ENCODE assay signal across 8 cellular contexts in genomic region chr5:69334793-69335268, GRCh38. TPM values are rescaled to one million over a fixed set of nuclear protein-coding genes. Genes with fewer than 3 reads are reported as not detected.
DNase-seq lines count a peak whose midpoint lies in the region; ATAC-seq, FAIRE-seq and TF ChIP-seq lines count a peak whose summit lies in the region.

No MANE protein-coding gene starts in this region.

- H4K91ac ChIP-seq in H1 (replicated peaks; ENCODE audit: insufficient read length, low read length) = no peak overlapping the region

- DNase-seq in A172 (ENCODE audit: low spot score) = peak; percentile 80
- peak; percentile 65 to 85 for DNase-seq in NOMO-1 (lab: John Stamatoyannopoulos, UW; ENCODE audit: unreplicated experiment in 2 of 2)
- peak; percentile 37 to 47 (median 45) for DNase-seq in activated CD8-positive, alpha-beta memory T cell treated with anti-CD3 and anti-CD28 coated beads for 48 hours (ENCODE audit: low read depth in 2 of 3, low spot score in 2 of 3)
- DNase-seq in H1 (ENCODE audit: low read depth in 1 of 2, low spot score in 2 of 2) = peak; percentile 67 to 91
- DNase-seq in mesothelial cell of epicardium (ENCODE audit: low spot score in 2 of 2, unreplicated experiment in 2 of 2) = peak; percentile 64 to 83
- DNase-seq in stimulated activated CD8-positive, alpha-beta memory T cell treated with anti-CD3 and anti-CD28 coated beads, Interleukin-15, amount 100 ng/mL, for 4 hours (ENCODE audit: low read depth in 2 of 2) = peak; percentile 22 to 26

- H2BK120ac ChIP-seq in H1 (replicated peaks; ENCODE audit: low read depth, low read length) = no peak overlapping the region

- no peak overlapping the region for H2BK20ac ChIP-seq in H1 (ENCODE audit: low read length)

- H2BK5ac ChIP-seq in H1 (ENCODE audit: low read depth, low read length) = no peak overlapping the region

- H2AFZ ChIP-seq in H1 (ENCODE audit: low read length) = no peak overlapping the region

- peaks cover 9% of the 10 kb centered on the region for H3K4me1 Mint-ChIP-seq in mesothelial cell of epicardium

- WGBS in H1 (ENCODE audit: extremely low coverage in 1 of 2, insufficient coverage in 1 of 2, insufficient read length in 1 of 2, insufficient replicate concordance in 2 of 2, low coverage in 1 of 2, low lambda C conversion rate in 2 of 2, missing lambda C conversion rate in 1 of 2), 2 experiments = 23% methylated on average over 17 of the region's 18 CpGs; no CpG with 5 or more reads in 1 of the 2 experiments

- no peaks in the 10 kb centered on the region for H3K36me3 Mint-ChIP-seq in mesothelial cell of epicardium

- H3K56ac ChIP-seq in H1 (replicated peaks; ENCODE audit: insufficient read length, low read depth, low read length) = no peak overlapping the region

- no peak overlapping the region for H4K5ac ChIP-seq in H1 (ENCODE audit: insufficient read length, low read depth, low read length)

- H2AK5ac ChIP-seq in H1 (ENCODE audit: low read depth, low read length) = no peak overlapping the region

- no peak overlapping the region for H3K27ac Mint-ChIP-seq in mesothelial cell of epicardium

- no peak overlapping the region for H2BK15ac ChIP-seq in H1 (ENCODE audit: low read length)

- no peaks in the 10 kb centered on the region for H3K23me2 ChIP-seq in H1 (ENCODE audit: low read depth, low read length)

- no peak for TF ChIP-seq POLR2A in H1 (IDR thresholded peaks at IDR 0.05; ENCODE audit: control extremely low read depth in 1 of 2, low read depth in 2 of 2, low read length in 2 of 2)

- POLR2A ChIA-PET in H1 (lab: Charles Lee; ENCODE audit: partially characterized antibody) = interaction anchor here (0.7 to 0.9 kb wide), 4 partner anchors 46 to 170 kb away, joined by 3 to 7 read pairs (median 4); no protein-coding TSS in a partner anchor

- H3K14ac ChIP-seq in H1 (ENCODE audit: insufficient read length) = no peak overlapping the region

- H3K27ac ChIP-seq in H1 (ENCODE audit: low read depth, low read length) = no peak overlapping the region

- no peaks in the 10 kb centered on the region for H3K79me2 ChIP-seq in H1 (ENCODE audit: control insufficient read depth in 1 of 2, insufficient read depth in 2 of 2, low read length in 2 of 2)

- no peak for TF ChIP-seq EP300 in H1 (IDR thresholded peaks at IDR 0.05; ENCODE audit: borderline replicate concordance in 1 of 2, low read depth in 2 of 2, low read length in 2 of 2)

- no peaks in the 10 kb centered on the region for H3K36me3 ChIP-seq in H1 (ENCODE audit: control insufficient read depth in 2 of 4, insufficient read depth in 4 of 4, low read length in 3 of 4)

- H4K8ac ChIP-seq in H1 (ENCODE audit: extremely low read depth, insufficient read depth, low read length) = no peak overlapping the region

- no peak for FAIRE-seq in H1 (lab: Jason Lieb, UNC)

- TF ChIP-seq RAD21 in H1 (IDR thresholded peaks at IDR 0.05 in 1 of 2, conservative IDR thresholded peaks at IDR 0.05 in 1 of 2; ENCODE audit: low read depth in 2 of 2, low read length in 2 of 2) = peak; percentile 77

- no peaks in the 10 kb centered on the region for H3K27me3 Mint-ChIP-seq in mesothelial cell of epicardium (ENCODE audit: low read depth)

- no peak overlapping the region for H3K23ac ChIP-seq in H1 (ENCODE audit: insufficient read length)

- peaks cover 0 to 2% (median 0%) of the 10 kb centered on the region in 4 experiments; a peak in 3 of 7 replicates for H3K4me1 ChIP-seq in H1 (replicated peaks in 1 of 4; ENCODE audit: control insufficient read depth in 3 of 4, insufficient read depth in 4 of 4, low read length in 3 of 4)

- H3K18ac ChIP-seq in H1 (ENCODE audit: extremely low read depth, low read length) = no peak overlapping the region

- peak overlapping the region in 1 of 2 experiments; percentile 36; a peak in 1 of 4 replicates for H3K4me2 ChIP-seq in H1 (ENCODE audit: insufficient read depth in 1 of 2, low read depth in 2 of 2, low read length in 2 of 2)

- H3K27me3 ChIP-seq in H1 (replicated peaks in 1 of 4; ENCODE audit: control insufficient read depth in 3 of 4, extremely low read depth in 1 of 4, insufficient read depth in 3 of 4, low read length in 3 of 4) = no peaks in the 10 kb centered on the region

- no peak overlapping the region for H3K4me3 ChIP-seq in H1 (ENCODE audit: extremely low read depth in 1 of 4, insufficient read depth in 2 of 4, low read depth in 3 of 4, low read length in 4 of 4)

- H4K20me1 ChIP-seq in H1 (replicated peaks in 1 of 2; ENCODE audit: control insufficient read depth in 1 of 2, insufficient read depth in 2 of 2, low read length in 2 of 2) = no peaks in the 10 kb centered on the region

- H3K9me3 Mint-ChIP-seq in mesothelial cell of epicardium = no peaks in the 10 kb centered on the region

- no peaks in the 10 kb centered on the region for H3K9me3 ChIP-seq in H1 (ENCODE audit: insufficient read depth in 2 of 2, low read depth in 1 of 2, low read length in 1 of 2)

- no peak overlapping the region for H3K9ac ChIP-seq in H1 (replicated peaks in 1 of 4; ENCODE audit: extremely low read depth in 1 of 4, low read depth in 3 of 4, low read length in 3 of 4)

- no peak overlapping the region for H2BK12ac ChIP-seq in H1 (ENCODE audit: low read depth, low read length)

- CTCF ChIA-PET in H1 (lab: Charles Lee; ENCODE audit: partially characterized antibody) = interaction anchor here (0.6 to 3.0 kb wide), 32 partner anchors 9 to 1987 kb away, joined by 3 to 28 read pairs (median 4); partner anchors contain the start of gene SLC30A5

- H3K4me3 Mint-ChIP-seq in mesothelial cell of epicardium = peak overlapping the region; percentile 34

- TF ChIP-seq CTCF in H1 (IDR thresholded peaks at IDR 0.05; ENCODE audit: control extremely low read depth in 1 of 3, insufficient read depth in 1 of 3, low read depth in 1 of 3, low read length in 3 of 3) (peak; percentile 83 to 87 (median 85)), mesothelial cell of epicardium (IDR thresholded peaks at IDR 0.05; ENCODE audit: unreplicated experiment) (peak; percentile 33)

- no peaks in the 10 kb centered on the region for H3K79me1 ChIP-seq in H1 (ENCODE audit: low read depth, low read length)

- no peak overlapping the region for H3K4ac ChIP-seq in H1 (replicated peaks; ENCODE audit: insufficient read length, low read depth, low read length)

- ATAC-seq in GM18519 (IDR thresholded peaks at IDR 0.05; ENCODE audit: low FRiP score, unreplicated experiment) = peak; percentile 43
- ATAC-seq in HG03457 (IDR thresholded peaks at IDR 0.05; ENCODE audit: unreplicated experiment) = peak; percentile 48

TF ChIP-seq in H1, 55 proteins besides CTCF, POLR2A, EP300 and RAD21 (continues in another document):
- 0 out of 4 replicates have a peak, but pooled peaks of 1 of the 2 experiments have one; percentile 62 for TF ChIP-seq HDAC2 (IDR thresholded peaks at IDR 0.05; ENCODE audit: borderline replicate concordance in 1 of 2, low read depth in 2 of 2, low read length in 2 of 2)

RNA-seq across cellular contexts. Expression of gene CCDC125, which starts 2.2 kb away (rescaled TPM):
- total RNA-seq in A172 (2014; rRNA removed; shearing (Covaris generic)) = 3.5 and 6.6 TPM in 2 replicates
- total RNA-seq in H1 (2021; fragmentation: NEBNext Ultra II Directional; extraction: Animal tissue kit (Norgen Biotek cat#: 25700)) = not detected in 2 replicates
- 0.30 and 0.70 TPM in 2 replicates for polyA plus RNA-seq in H1 (2011; rRNA removed)
- 0.75 TPM for polyA plus RNA-seq in H1 (2011; cell fraction: cytosol; rRNA removed)
- polyA plus RNA-seq in H1 (2011; cell fraction: nucleus; rRNA removed) = 0.97 TPM
- 1.0 to 2.2 TPM (median 1.5 TPM) in 4 replicates for polyA plus RNA-seq in H1 (2012, experiment 1 of 2)
- 0.31 TPM for polyA plus RNA-seq in H1 (2012, experiment 2 of 2)
- 1.6 TPM for polyA plus RNA-seq in H1 (2013, experiment 1 of 2)
- 1.1 TPM for polyA plus RNA-seq in H1 (2013, experiment 2 of 2)
- 2.0 and 2.7 TPM in 2 replicates for polyA minus RNA-seq in H1 (2011; rRNA and poly(A)+ RNA removed)
- polyA minus RNA-seq in H1 (2011; cell fraction: cytosol; rRNA and poly(A)+ RNA removed) = 1.2 TPM
- 2.3 TPM for polyA minus RNA-seq in H1 (2011; cell fraction: nucleus; rRNA and poly(A)+ RNA removed)
- total RNA-seq in mesothelial cell of epicardium = 9.0 to 9.7 TPM (median 9.1 TPM) in 3 replicates

RNA-seq across cellular contexts. Expression of gene AK6, which starts 34.5 kb away (rescaled TPM):
- total RNA-seq in A172 (2014; rRNA removed; shearing (Covaris generic)) = 55.5 and 79.6 TPM in 2 replicates
- total RNA-seq in H1 (2021; fragmentation: NEBNext Ultra II Directional; extraction: Animal tissue kit (Norgen Biotek cat#: 25700)) = 44.2 and 51.2 TPM in 2 replicates
- 10.2 and 22.5 TPM in 2 replicates for polyA plus RNA-seq in H1 (2011; rRNA removed)
- 34.8 TPM for polyA plus RNA-seq in H1 (2011; cell fraction: cytosol; rRNA removed)
- 5.8 TPM for polyA plus RNA-seq in H1 (2011; cell fraction: nucleus; rRNA removed)
- polyA plus RNA-seq in H1 (2012, experiment 1 of 2) = 32.7 to 79.2 TPM (median 42.3 TPM) in 4 replicates
- polyA plus RNA-seq in H1 (2012, experiment 2 of 2) = 12.0 TPM
- 48.3 TPM for polyA plus RNA-seq in H1 (2013, experiment 1 of 2)
- polyA plus RNA-seq in H1 (2013, experiment 2 of 2) = 46.7 TPM
- 7.6 and 9.6 TPM in 2 replicates for polyA minus RNA-seq in H1 (2011; rRNA and poly(A)+ RNA removed)
- 11.7 TPM for polyA minus RNA-seq in H1 (2011; cell fraction: cytosol; rRNA and poly(A)+ RNA removed)
- 13.4 TPM for polyA minus RNA-seq in H1 (2011; cell fraction: nucleus; rRNA and poly(A)+ RNA removed)
- 28.0 to 31.3 TPM (median 28.3 TPM) in 3 replicates for total RNA-seq in mesothelial cell of epicardium

RNA-seq across cellular contexts. Expression of gene TAF9, which starts 34.5 kb away (rescaled TPM):
- 120 and 139 TPM in 2 replicates for total RNA-seq in A172 (2014; rRNA removed; shearing (Covaris generic))
- total RNA-seq in H1 (2021; fragmentation: NEBNext Ultra II Directional; extraction: Animal tissue kit (Norgen Biotek cat#: 25700)) = 85.1 and 85.4 TPM in 2 replicates
- polyA plus RNA-seq in H1 (2011; rRNA removed) = 76.0 and 135 TPM in 2 replicates
- 124 TPM for polyA plus RNA-seq in H1 (2011; cell fraction: cytosol; rRNA removed)
- 32.4 TPM for polyA plus RNA-seq in H1 (2011; cell fraction: nucleus; rRNA removed)
- polyA plus RNA-seq in H1 (2012, experiment 1 of 2) = 81.1 to 111 TPM (median 85.5 TPM) in 4 replicates
- polyA plus RNA-seq in H1 (2012, experiment 2 of 2) = 13.7 TPM
- 60.6 TPM for polyA plus RNA-seq in H1 (2013, experiment 1 of 2)
- 59.9 TPM for polyA plus RNA-seq in H1 (2013, experiment 2 of 2)
- polyA minus RNA-seq in H1 (2011; rRNA and poly(A)+ RNA removed) = 58.8 and 82.7 TPM in 2 replicates
- polyA minus RNA-seq in H1 (2011; cell fraction: cytosol; rRNA and poly(A)+ RNA removed) = 25.8 TPM
- polyA minus RNA-seq in H1 (2011; cell fraction: nucleus; rRNA and poly(A)+ RNA removed) = 53.1 TPM
- total RNA-seq in mesothelial cell of epicardium = 47.1 to 50.4 TPM (median 49.0 TPM) in 3 replicates

RNA-seq across cellular contexts. Expression of gene RAD17, which starts 34.8 kb away (rescaled TPM):
- total RNA-seq in A172 (2014; rRNA removed; shearing (Covaris generic)) = 38.5 and 44.9 TPM in 2 replicates
- 24.8 and 28.1 TPM in 2 replicates for total RNA-seq in H1 (2021; fragmentation: NEBNext Ultra II Directional; extraction: Animal tissue kit (Norgen Biotek cat#: 25700))
- polyA plus RNA-seq in H1 (2011; rRNA removed) = 10.2 and 12.9 TPM in 2 replicates
- polyA plus RNA-seq in H1 (2011; cell fraction: cytosol; rRNA removed) = 14.7 TPM
- 38.6 TPM for polyA plus RNA-seq in H1 (2011; cell fraction: nucleus; rRNA removed)
- 19.6 to 26.4 TPM (median 23.0 TPM) in 4 replicates for polyA plus RNA-seq in H1 (2012, experiment 1 of 2)
- 1.2 TPM for polyA plus RNA-seq in H1 (2012, experiment 2 of 2)
- 23.3 TPM for polyA plus RNA-seq in H1 (2013, experiment 1 of 2)
- 22.8 TPM for polyA plus RNA-seq in H1 (2013, experiment 2 of 2)
- 27.5 and 38.2 TPM in 2 replicates for polyA minus RNA-seq in H1 (2011; rRNA and poly(A)+ RNA removed)
- 16.5 TPM for polyA minus RNA-seq in H1 (2011; cell fraction: cytosol; rRNA and poly(A)+ RNA removed)
- polyA minus RNA-seq in H1 (2011; cell fraction: nucleus; rRNA and poly(A)+ RNA removed) = 73.3 TPM
- total RNA-seq in mesothelial cell of epicardium = 31.6 to 33.4 TPM (median 33.2 TPM) in 3 replicates

Comparison
In these comparisons a context has a peak if more than half of its experiments do, and no peak if none do; other contexts are left out.
1. DNase-seq: peak in every context shown above with its lines; median percentile 80 in A172; 79 in H1; 75 in NOMO-1; 74 in mesothelial cell of epicardium; 45 in activated CD8-positive, alpha-beta memory T cell treated with anti-CD3 and anti-CD28 coated beads for 48 hours; 24 in stimulated activated CD8-positive, alpha-beta memory T cell treated with anti-CD3 and anti-CD28 coated beads, Interleukin-15, amount 100 ng/mL, for 4 hours.